Comparison of ENCODE assay signal across 9 cellular contexts in the genomic region with DNA sequence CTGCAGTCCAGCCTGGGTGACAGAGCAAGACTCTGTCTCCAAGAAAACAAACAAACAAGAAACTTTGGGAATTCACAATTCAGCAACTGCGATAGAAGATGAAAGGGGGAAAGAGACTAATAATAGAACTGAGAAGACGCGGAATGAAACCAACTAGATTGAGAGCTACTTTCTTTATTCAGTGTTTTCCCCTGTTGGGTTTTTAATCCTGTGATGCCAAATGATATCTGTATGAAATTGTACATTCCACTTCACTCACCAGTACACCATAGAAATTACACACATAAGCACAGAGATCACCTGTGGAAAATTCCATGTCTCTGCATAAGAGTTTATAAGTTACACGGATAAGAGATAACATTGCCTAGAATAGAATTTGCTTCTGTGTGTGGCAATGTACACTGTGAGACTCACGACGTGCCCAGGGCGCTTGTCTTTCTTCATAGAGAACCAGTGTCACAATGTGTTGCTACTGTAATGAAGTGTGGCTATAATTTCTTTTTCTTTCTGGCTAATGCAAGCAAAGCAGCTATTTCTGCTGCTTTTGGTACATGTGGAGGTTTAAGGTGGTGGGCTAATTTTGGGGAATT.
"Had no signal": no experiment of that assay in that cellular context is flagged by ENCODE, and none has a peak within 500 bp of the region (broad histone marks: within the 10 kb centered on the region; RNA-seq: fewer than 3 reads in every experiment).

No MANE protein-coding gene starts in this region.

- ATAC-seq: GM23338, HCT116 had no signal

- DNase-seq: GM23248, GOT3, H7, H9, HCEC 1CT, HFFc6 had no signal

- H3K27ac ChIP-seq: GM23248 had no signal

- H3K27ac Mint-ChIP-seq: GM23338, H9, HFFc6 had no signal

- H3K4me3 ChIP-seq: GM23248, GM23338, HAP-1 had no signal

- H3K4me3 Mint-ChIP-seq: GM23338, H9, HFFc6 had no signal

- H3K9me3 ChIP-seq: HAP-1 had no signal

- H3K36me3 ChIP-seq: HAP-1 had no signal
